32 cellular contexts compared by ENCODE assay signal in genomic region chr12:114691196-114691595, GRCh38. TPM values are rescaled to one million over a fixed set of nuclear protein-coding genes. Genes with fewer than 3 reads are reported as not detected.
DNase-seq lines count a peak whose midpoint lies in the region; ATAC-seq, FAIRE-seq and TF ChIP-seq lines count a peak whose summit lies in the region.
"Had no signal": no experiment of that assay in that cellular context is flagged by ENCODE, and none has a peak within 500 bp of the region (broad histone marks: within the 10 kb centered on the region; RNA-seq: fewer than 3 reads in every experiment).

No MANE protein-coding gene starts in this region.

- H3K9me3 ChIP-seq in PC-3 (ENCODE audit: low read length) (no peaks in the 10 kb centered on the region), keratinocyte (ENCODE audit: control insufficient read depth, low read depth, low read length) (no peaks in the 10 kb centered on the region), trophoblast cell (ENCODE audit: insufficient read depth, low read depth, low read length) (no peaks in the 10 kb centered on the region)
- H3K9me3 ChIP-seq: ascending aorta, ovary had no signal

- intact Hi-C loops in PC-3 (cut with micrococcal nuclease) = no loop called here

- H3K4ac ChIP-seq in trophoblast cell (ENCODE audit: low read depth, low read length) = peak overlapping the region; percentile 50

- H3K9me1 ChIP-seq in keratinocyte (ENCODE audit: control insufficient read depth, extremely low read depth, insufficient read depth, low read length) = no peaks in the 10 kb centered on the region

- H4K20me1 ChIP-seq in PC-3 (ENCODE audit: low read length) = no peaks in the 10 kb centered on the region
- H4K20me1 ChIP-seq in keratinocyte (ENCODE audit: control insufficient read depth, extremely low read depth, insufficient read depth, low read length) = no peaks in the 10 kb centered on the region

- WGBS in trophoblast cell (ENCODE audit: extremely low coverage, insufficient coverage, insufficient read length) = no CpG with 5 or more reads among the region's 6 CpGs

- H3K27ac Mint-ChIP-seq in stimulated activated naive CD8-positive, alpha-beta T cell treated with anti-CD3 and anti-CD28 coated beads, Interleukin-15, amount 100 ng/mL, for 72 hours = no peak overlapping the region
- H3K27ac Mint-ChIP-seq: naive B cell had no signal

- H2BK120ac ChIP-seq in trophoblast cell (ENCODE audit: insufficient read depth, low read length, poor library complexity) = peak overlapping the region; percentile 100

- H4K8ac ChIP-seq in trophoblast cell (ENCODE audit: low read depth, low read length) = peak overlapping the region; percentile 99

- H3K4me1 ChIP-seq in PC-3 (ENCODE audit: insufficient read depth, low read length) (peaks cover 31% of the 10 kb centered on the region), keratinocyte (ENCODE audit: control insufficient read depth, extremely low read depth, insufficient read depth, low read length) (peaks cover 31% of the 10 kb centered on the region), trophoblast cell (ENCODE audit: control insufficient read depth in 1 of 2, insufficient read depth in 2 of 2, low read length in 2 of 2) (peaks cover 43 to 50% of the 10 kb centered on the region in 2 experiments)

- peaks cover 100% of the 10 kb centered on the region for H3K27me3 Mint-ChIP-seq in stimulated activated naive CD8-positive, alpha-beta T cell treated with anti-CD3 and anti-CD28 coated beads, Interleukin-15, amount 100 ng/mL, for 72 hours

- H3K14ac ChIP-seq in trophoblast cell (ENCODE audit: low read length) = peak overlapping the region; percentile 54

- H2BK5ac ChIP-seq in trophoblast cell (ENCODE audit: low read depth, low read length, poor library complexity) = peak overlapping the region; percentile 100

- H3F3A ChIP-seq in PC-3 (ENCODE audit: low read length, unreplicated experiment) = no peaks in the 10 kb centered on the region

- dilution Hi-C loops in keratinocyte (cut with MboI; ENCODE audit: extremely low pct_ligation_motif_present, low sequenced_read_pairs) = no loop called here

- H3K4me3 Mint-ChIP-seq in stimulated activated naive CD8-positive, alpha-beta T cell treated with anti-CD3 and anti-CD28 coated beads, Interleukin-15, amount 100 ng/mL, for 72 hours = no peak overlapping the region

- peaks cover 11% of the 10 kb centered on the region for H3K4me1 Mint-ChIP-seq in stimulated activated naive CD8-positive, alpha-beta T cell treated with anti-CD3 and anti-CD28 coated beads, Interleukin-15, amount 100 ng/mL, for 72 hours

- no peak for TF ChIP-seq CTCF in PC-3 (conservative IDR thresholded peaks at IDR 0.05; ENCODE audit: low read depth, low read length)
- TF ChIP-seq CTCF in keratinocyte (optimal IDR thresholded peaks at IDR 0.05 in 1 of 3, IDR thresholded peaks at IDR 0.05 in 1 of 3, conservative IDR thresholded peaks at IDR 0.05 in 1 of 3; ENCODE audit: extremely low read depth in 1 of 3, insufficient read depth in 2 of 3, low read length in 3 of 3) = no peak

- H4K91ac ChIP-seq in trophoblast cell (ENCODE audit: low read depth, low read length) = peak overlapping the region; percentile 100

- H2AK5ac ChIP-seq in trophoblast cell (ENCODE audit: low read length) = peak overlapping the region; percentile 16

- H3K36me3 ChIP-seq in PC-3 (ENCODE audit: low read depth, low read length) = no peaks in the 10 kb centered on the region
- no peaks in the 10 kb centered on the region for H3K36me3 ChIP-seq in keratinocyte (ENCODE audit: control insufficient read depth in 2 of 2, extremely low read depth in 1 of 2, insufficient read depth in 2 of 2, low read length in 2 of 2)
- H3K36me3 ChIP-seq in trophoblast cell (ENCODE audit: control insufficient read depth in 1 of 2, insufficient read depth in 2 of 2, low read length in 2 of 2) = no peaks in the 10 kb centered on the region
- H3K36me3 ChIP-seq: ascending aorta, ovary had no signal

- no TSS peak for BruUV-seq in PC-3 (replicated peaks; lab: Mats Ljungman, UMichigan)

- H3K9me2 ChIP-seq in PC-3 (replicated peaks; ENCODE audit: low read length) = no peaks in the 10 kb centered on the region

- peaks cover 80% of the 10 kb centered on the region for H3K79me1 ChIP-seq in trophoblast cell (ENCODE audit: low read length)

- no peak for FAIRE-seq in keratinocyte (lab: Jason Lieb, UNC)
- FAIRE-seq: GM18507, kidney, TTC549 had no signal

- peak overlapping the region; percentile 2 for H4K12ac ChIP-seq in trophoblast cell (ENCODE audit: low read depth, low read length)

- DNase-seq in EL (peak; percentile 53), PC-3 (no peak), keratinocyte (ENCODE audit: low read depth, low spot score) (no peak), trophoblast cell (no peak), NCI-H2081 (lab: John Stamatoyannopoulos, UW) (no peak)
- no peak for DNase-seq in stimulated activated naive CD8-positive, alpha-beta T cell treated with anti-CD3 and anti-CD28 coated beads, Interleukin-15, amount 100 ng/mL, for 72 hours
- DNase-seq: activated naive CD4-positive, alpha-beta T cell treated with anti-CD3 and anti-CD28 coated beads, Interleukin-2, amount 50 U/mL, for 16 hours; activated T-cell treated with anti-CD3 and anti-CD28 coated beads, Interleukin-2, amount 50 U/mL, for 48 hours; Calu3; central memory CD4-positive, alpha-beta T cell; dermis blood vessel endothelial cell; hypothalamus; KG1; mesenchymal stem cell; MV-4-11; naive B cell; NCI-H1694 treated with DMSO at 0.1 percent for 48 hours; NCI-H2227 treated with DMSO at 0.1 percent for 48 hours; ovary; right cardiac atrium; Right ventricle myocardium superior; stimulated activated CD8-positive, alpha-beta memory T cell treated with anti-CD3 and anti-CD28 coated beads, Interleukin-4, amount 100 ng/mL, for 48 hours had no signal

- H3K4me3 ChIP-seq in PC-3 (ENCODE audit: low read length) (peak overlapping the region; percentile 81), keratinocyte (ENCODE audit: control insufficient read depth in 2 of 3, extremely low read depth in 1 of 3, insufficient read depth in 2 of 3, low read depth in 1 of 3, low read length in 3 of 3) (peak overlapping the region in 2 of 3 experiments; percentile 69), trophoblast cell (ENCODE audit: low read depth, low read length) (no peak overlapping the region)

- H3K4me2 ChIP-seq in PC-3 (ENCODE audit: low read length) = peak overlapping the region; percentile 96
- H3K4me2 ChIP-seq in keratinocyte (ENCODE audit: control insufficient read depth, extremely low read depth, insufficient read depth, low read depth, low read length) = peak overlapping the region; percentile 93
- H3K4me2 ChIP-seq in trophoblast cell (ENCODE audit: low read length) = peak overlapping the region; percentile 63

- CTCF ChIA-PET in PC-3 (lab: Charles Lee) = no interaction called here

- H3K79me2 ChIP-seq in PC-3 (ENCODE audit: low read length) (peaks cover 33% of the 10 kb centered on the region), keratinocyte (ENCODE audit: control insufficient read depth, insufficient read depth, low read length) (no peaks in the 10 kb centered on the region), trophoblast cell (ENCODE audit: control insufficient read depth, insufficient read depth, low read length, poor library complexity) (peaks cover 54% of the 10 kb centered on the region)

- no peak overlapping the region for H3K27ac ChIP-seq in PC-3 (ENCODE audit: low read length)
- H3K27ac ChIP-seq in keratinocyte (ENCODE audit: control insufficient read depth, insufficient read depth, low read length) = peak overlapping the region; percentile 58
- peak overlapping the region; percentile 86 for H3K27ac ChIP-seq in trophoblast cell (ENCODE audit: low read depth, low read length)
- H3K27ac ChIP-seq: ascending aorta, ovary had no signal

- H2BK12ac ChIP-seq in trophoblast cell (ENCODE audit: low read length) = peak overlapping the region; percentile 53

- no peak overlapping the region for H3K23ac ChIP-seq in trophoblast cell (ENCODE audit: low read length)

- peak overlapping the region; percentile 11 for H3K18ac ChIP-seq in trophoblast cell (ENCODE audit: low read length)

- H3K27me3 ChIP-seq in PC-3 (ENCODE audit: low read length) (no peaks in the 10 kb centered on the region), keratinocyte (ENCODE audit: control insufficient read depth, extremely low read depth, insufficient read depth, low read length) (no peaks in the 10 kb centered on the region), trophoblast cell (ENCODE audit: insufficient read depth, low read length) (no peaks in the 10 kb centered on the region)
- H3K27me3 ChIP-seq: ovary had no signal

- peak overlapping the region; percentile 87 for H3K9ac ChIP-seq in PC-3 (ENCODE audit: low read length)
- H3K9ac ChIP-seq in keratinocyte (ENCODE audit: control insufficient read depth, extremely low read depth, insufficient read depth, low read length) = peak overlapping the region; percentile 79
- H3K9ac ChIP-seq in trophoblast cell (ENCODE audit: low read length) = no peak overlapping the region

- peak overlapping the region; percentile 16 for H2AFZ ChIP-seq in PC-3 (ENCODE audit: low read length)
- peak overlapping the region; percentile 92 for H2AFZ ChIP-seq in keratinocyte (ENCODE audit: control insufficient read depth, low read length)
- no peak overlapping the region for H2AFZ ChIP-seq in trophoblast cell (ENCODE audit: insufficient read depth, low read length, poor library complexity)

- POLR2A ChIA-PET in PC-3 (lab: Charles Lee; ENCODE audit: unreplicated experiment) = interaction anchor here (0.6 kb wide), 1 partner anchor 21 kb away, joined by 4 read pairs; no protein-coding TSS in a partner anchor

- H3K9me3 Mint-ChIP-seq in stimulated activated naive CD8-positive, alpha-beta T cell treated with anti-CD3 and anti-CD28 coated beads, Interleukin-15, amount 100 ng/mL, for 72 hours = peaks cover under 1 to 9% of the 10 kb centered on the region in 2 donors

- ATAC-seq in PC-3 (no peak), HG03460 (IDR thresholded peaks at IDR 0.05; ENCODE audit: unreplicated experiment) (no peak)
- no peak for ATAC-seq in activated CD4-positive, CD25-positive, alpha-beta regulatory T cell treated with anti-CD3 and anti-CD28 coated beads, Interleukin-2, amount 50 U/mL, for 24 hours
- ATAC-seq in stimulated activated naive CD8-positive, alpha-beta T cell treated with anti-CD3 and anti-CD28 coated beads, Interleukin-15, amount 100 ng/mL, for 72 hours = no peak
- ATAC-seq: HCT116, right cardiac atrium had no signal

RNA-seq across cellular contexts. Expression of gene TBX3, which starts 7.2 kb away (rescaled TPM):
- total RNA-seq in PC-3 (2014; rRNA removed) = 89.4 and 123 TPM in 2 replicates
- polyA plus RNA-seq in keratinocyte = 5.3 to 11.6 TPM (median 7.8 TPM) in 3 replicates
- polyA plus RNA-seq in keratinocyte (2011; ENCODE audit: low read depth) = 1.3 TPM
- polyA plus RNA-seq in keratinocyte (2011; cell fraction: cytosol; rRNA removed) = 2.2 and 2.5 TPM in 2 replicates
- polyA plus RNA-seq in keratinocyte (2011; cell fraction: nucleus; rRNA removed) = 20.3 and 23.9 TPM in 2 replicates
- polyA plus RNA-seq in keratinocyte (2012; ENCODE audit: low replicate concordance) = 3.1 and 10.3 TPM in 2 replicates
- polyA minus RNA-seq in keratinocyte = 5.2 to 10.4 TPM (median 7.7 TPM) in 3 replicates
- 5.2 TPM for polyA minus RNA-seq in keratinocyte (2011; cell fraction: cytosol; rRNA and poly(A)+ RNA removed)
- polyA minus RNA-seq in keratinocyte (2011; cell fraction: nucleus; rRNA and poly(A)+ RNA removed) = 11.9 and 18.3 TPM in 2 replicates
- polyA plus RNA-seq in trophoblast cell (2013) = 292 and 302 TPM in 2 replicates
- total RNA-seq: activated CD8-positive, alpha-beta memory T cell treated with anti-CD3 and anti-CD28 coated beads for 36 hours; G401; OCI-LY7 had no signal
